25 cellular contexts compared by ENCODE assay signal in genomic region chr11:59773082-59773438, GRCh38. TPM values are rescaled to one million over a fixed set of nuclear protein-coding genes. Genes with fewer than 3 reads are reported as not detected.
DNase-seq lines count a peak whose midpoint lies in the region; ATAC-seq and TF ChIP-seq lines count a peak whose summit lies in the region.
"Had no signal": no experiment of that assay in that cellular context is flagged by ENCODE, and none has a peak within 500 bp of the region (broad histone marks: within the 10 kb centered on the region; RNA-seq: fewer than 3 reads in every experiment).

No MANE protein-coding gene starts in this region.

- intact Hi-C loops in CD14-positive monocyte (cut with micrococcal nuclease) (no loop called here), activated B cell treated with CpG ODN at 0.5 μM for 24 hours (cut with micrococcal nuclease) (no loop called here)

- peak; percentile 27 for DNase-seq in activated CD4-positive, alpha-beta T cell treated with anti-CD3 and anti-CD28 coated beads, Interleukin-2, amount 10 ng/mL, durations not matched to agents 7 days and 5 days
- DNase-seq in activated CD4-positive, alpha-beta T cell treated with anti-CD3 and anti-CD28 coated beads for 4 hours: no peak
- DNase-seq in CD14-positive monocyte (ENCODE audit: low spot score) (no peak), activated B cell treated with CpG ODN at 0.5 μM for 24 hours (no peak), NK-92 (lab: John Stamatoyannopoulos, UW; ENCODE audit: unreplicated experiment) (no peak), NCI-H1105 (lab: John Stamatoyannopoulos, UW) (no peak), NCI-H748 treated with DMSO at 0.1 percent for 48 hours (lab: John Stamatoyannopoulos, UW) (no peak)
- DNase-seq: cerebellar nuclear complex; foreskin keratinocyte; hippocampal formation; lower lobe of right lung; MV-4-11; NCI-H187; stimulated activated CD4-positive, alpha-beta T cell treated with anti-CD3 and anti-CD28 coated beads, Interleukin-4, amount 100 ng/mL, for 4 hours; SW 1271; transverse colon had no signal

- no peaks in the 10 kb centered on the region for H3K27me3 ChIP-seq in neutrophil
- H3K27me3 ChIP-seq: foreskin keratinocyte, transverse colon had no signal

- TF ChIP-seq CTCF in CD14-positive monocyte (IDR thresholded peaks at IDR 0.05) (no peak), activated B cell treated with CpG ODN at 0.5 μM for 24 hours (IDR thresholded peaks at IDR 0.05) (no peak), neutrophil (IDR thresholded peaks at IDR 0.05) (no peak)

- H3K4me1 ChIP-seq in neutrophil (ENCODE audit: control insufficient read depth in 1 of 2, insufficient read depth in 1 of 2, low read depth in 1 of 2, low read length in 1 of 2): peaks cover 97 to 98% of the 10 kb centered on the region in 2 experiments

- POLR2A ChIA-PET in activated CD4-positive, alpha-beta T cell treated with anti-CD3 and anti-CD28 coated beads, Interleukin-2, amount 10 ng/mL, durations not matched to agents 7 days and 5 days (lab: Charles Lee): interaction anchor here (0.7 kb wide), 1 partner anchor 10 kb away, joined by 3 read pairs; no protein-coding TSS in a partner anchor
- POLR2A ChIA-PET in activated B cell treated with CpG ODN at 0.5 μM for 24 hours (lab: Charles Lee): interaction anchor here (0.9 to 2.9 kb wide), 3 partner anchors 12 to 104 kb away, joined by 3 to 43 read pairs (median 10); partner anchors contain the start of genes PATL1 and STX3

- peak overlapping the region; percentile 90 for H3K27ac Mint-ChIP-seq in activated CD4-positive, alpha-beta T cell treated with anti-CD3 and anti-CD28 coated beads, Interleukin-2, amount 10 ng/mL, durations not matched to agents 7 days and 5 days
- H3K27ac Mint-ChIP-seq in CD14-positive monocyte (peak overlapping the region in 6 of 7 donors; percentile 92 to 99 (median 98)), activated B cell treated with CpG ODN at 0.5 μM for 24 hours (peak overlapping the region; percentile 92)
- H3K27ac Mint-ChIP-seq: GM23338 had no signal

- H3K36me3 ChIP-seq in neutrophil: peaks cover 49% of the 10 kb centered on the region

- CTCF ChIA-PET in activated CD4-positive, alpha-beta T cell treated with anti-CD3 and anti-CD28 coated beads, Interleukin-2, amount 10 ng/mL, durations not matched to agents 7 days and 5 days (lab: Charles Lee): interaction anchor here (1.4 to 3.5 kb wide), 2 partner anchors 13 to 19 kb away, joined by 3 to 24 read pairs; partner anchors contain the start of gene STX3
- CTCF ChIA-PET in activated B cell treated with CpG ODN at 0.5 μM for 24 hours (lab: Charles Lee): interaction anchor here (1.2 to 1.8 kb wide), 3 partner anchors 18 to 32 kb away, joined by 3 to 16 read pairs (median 6); partner anchors contain the start of gene STX3

- no peaks in the 10 kb centered on the region for H3K27me3 Mint-ChIP-seq in activated CD4-positive, alpha-beta T cell treated with anti-CD3 and anti-CD28 coated beads, Interleukin-2, amount 10 ng/mL, durations not matched to agents 7 days and 5 days
- H3K27me3 Mint-ChIP-seq in CD14-positive monocyte (ENCODE audit: low read depth in 3 of 3): no peaks in the 10 kb centered on the region
- no peaks in the 10 kb centered on the region for H3K27me3 Mint-ChIP-seq in activated B cell treated with CpG ODN at 0.5 μM for 24 hours

- no peaks in the 10 kb centered on the region for H3K9me3 Mint-ChIP-seq in activated CD4-positive, alpha-beta T cell treated with anti-CD3 and anti-CD28 coated beads, Interleukin-2, amount 10 ng/mL, durations not matched to agents 7 days and 5 days
- H3K9me3 Mint-ChIP-seq in CD14-positive monocyte: peaks cover 0 to 4% (median 0%) of the 10 kb centered on the region in 7 donors
- H3K9me3 Mint-ChIP-seq in activated B cell treated with CpG ODN at 0.5 μM for 24 hours: no peaks in the 10 kb centered on the region
- H3K9me3 Mint-ChIP-seq: activated naive CD4-positive, alpha-beta T cell treated with anti-CD3 and anti-CD28 coated beads, Interleukin-2, amount 50 U/mL, for 72 hours; GM23338 had no signal

- peak overlapping the region; percentile 97 for H3K27ac ChIP-seq in neutrophil
- H3K27ac ChIP-seq: A549, foreskin keratinocyte, KMS-11 had no signal

- peaks cover 57% of the 10 kb centered on the region for H3K4me1 Mint-ChIP-seq in activated CD4-positive, alpha-beta T cell treated with anti-CD3 and anti-CD28 coated beads, Interleukin-2, amount 10 ng/mL, durations not matched to agents 7 days and 5 days
- H3K4me1 Mint-ChIP-seq in CD14-positive monocyte: peaks cover 30% of the 10 kb centered on the region
- H3K4me1 Mint-ChIP-seq in activated B cell treated with CpG ODN at 0.5 μM for 24 hours: peaks cover 36% of the 10 kb centered on the region

- peak overlapping the region; percentile 20 for H3K4me3 Mint-ChIP-seq in activated CD4-positive, alpha-beta T cell treated with anti-CD3 and anti-CD28 coated beads, Interleukin-2, amount 10 ng/mL, durations not matched to agents 7 days and 5 days
- H3K4me3 Mint-ChIP-seq in CD14-positive monocyte (no peak overlapping the region), activated B cell treated with CpG ODN at 0.5 μM for 24 hours (no peak overlapping the region)
- H3K4me3 Mint-ChIP-seq: GM23338 had no signal

- H3K4me3 ChIP-seq in neutrophil (ENCODE audit: low read depth in 1 of 2, low read length in 1 of 2): peak overlapping the region; percentile 55 to 68
- H3K4me3 ChIP-seq: A549, GM23338, lower lobe of right lung, transverse colon had no signal

- no peaks in the 10 kb centered on the region for H3K9me3 ChIP-seq in neutrophil
- H3K9me3 ChIP-seq: A549, lower lobe of right lung, transverse colon had no signal

- ATAC-seq in activated B cell treated with CpG ODN at 0.5 μM for 24 hours (ENCODE audit: low read depth): no peak
- ATAC-seq: A549; activated naive CD4-positive, alpha-beta T cell treated with anti-CD3 and anti-CD28 coated beads, Interleukin-2, amount 50 U/mL, for 72 hours; foreskin keratinocyte; GM23338; Right ventricle myocardium inferior had no signal

- peaks cover 51% of the 10 kb centered on the region for H3K36me3 Mint-ChIP-seq in activated CD4-positive, alpha-beta T cell treated with anti-CD3 and anti-CD28 coated beads, Interleukin-2, amount 10 ng/mL, durations not matched to agents 7 days and 5 days (ENCODE audit: low read depth)
- H3K36me3 Mint-ChIP-seq in CD14-positive monocyte (peaks cover 44 to 53% of the 10 kb centered on the region in 2 donors), activated B cell treated with CpG ODN at 0.5 μM for 24 hours (ENCODE audit: low read depth) (peaks cover 20% of the 10 kb centered on the region)
- H3K36me3 Mint-ChIP-seq: activated naive CD4-positive, alpha-beta T cell treated with anti-CD3 and anti-CD28 coated beads, Interleukin-2, amount 50 U/mL, for 72 hours had no signal

RNA-seq across cellular contexts. Expression of gene STX3, which starts 17.9 kb away (rescaled TPM):
- total RNA-seq in activated CD4-positive, alpha-beta T cell treated with anti-CD3 and anti-CD28 coated beads, Interleukin-2, amount 10 ng/mL, durations not matched to agents 7 days and 5 days: 10 to 100 TPM; 39.6 to 42.0 TPM
- 10 to 100 TPM; 22.4 to 25.4 TPM for polyA plus RNA-seq in CD14-positive monocyte
- 14.5 and 16.7 TPM in 2 replicates for total RNA-seq in activated B cell treated with CpG ODN at 0.5 μM for 24 hours

RNA-seq across cellular contexts. Expression of gene MRPL16, which starts 37.5 kb away (rescaled TPM):
- total RNA-seq in activated CD4-positive, alpha-beta T cell treated with anti-CD3 and anti-CD28 coated beads, Interleukin-2, amount 10 ng/mL, durations not matched to agents 7 days and 5 days: 10 to 100 TPM; 77.1 to 78.3 TPM
- 10 to 100 TPM; 71.9 to 75.0 TPM for polyA plus RNA-seq in CD14-positive monocyte
- 56.4 and 57.7 TPM in 2 replicates for total RNA-seq in activated B cell treated with CpG ODN at 0.5 μM for 24 hours

RNA-seq across cellular contexts. Expression of gene OR10V1, which starts 59.4 kb away (rescaled TPM):
- not detected for total RNA-seq in activated CD4-positive, alpha-beta T cell treated with anti-CD3 and anti-CD28 coated beads, Interleukin-2, amount 10 ng/mL, durations not matched to agents 7 days and 5 days
- not detected for polyA plus RNA-seq in CD14-positive monocyte
- not detected in 2 replicates for total RNA-seq in activated B cell treated with CpG ODN at 0.5 μM for 24 hours
- total RNA-seq: activated naive CD4-positive, alpha-beta T cell treated with anti-CD3 and anti-CD28 coated beads, Interleukin-2, amount 50 U/mL, for 72 hours; astrocyte; foreskin keratinocyte; GM23338; HT1080; lower lobe of right lung; Right ventricle myocardium inferior; transverse colon had no signal
- polyA plus RNA-seq: A549, esophagus, foreskin keratinocyte, GM23338 had no signal
